In the genomic region with DNA sequence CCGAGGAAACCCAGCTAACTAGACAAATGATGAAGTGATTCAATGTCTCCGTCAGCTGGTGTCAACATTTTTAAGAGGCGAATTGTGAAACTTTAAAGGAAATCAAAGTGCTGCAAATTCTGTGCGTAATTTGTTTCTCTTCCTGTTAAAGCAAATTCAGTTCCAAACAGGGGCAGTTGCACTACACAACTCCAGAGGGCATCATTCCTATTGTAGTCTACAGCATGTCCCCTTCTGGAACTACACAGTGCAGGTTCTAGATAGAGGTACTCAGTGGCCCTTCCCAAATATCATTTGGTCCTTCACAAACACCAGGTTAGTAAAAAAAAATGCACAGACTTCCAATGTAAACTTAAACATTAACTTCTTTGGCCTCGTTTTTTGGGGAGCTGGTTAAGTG, we compare ENCODE assay signal across 1 cellular context.
TF ChIP-seq lines count a peak whose summit lies in the region.

No MANE protein-coding gene starts in this region.

TF ChIP-seq in HepG2, 621 proteins besides CTCF, POLR2A, EP300 and RAD21 (continued from another document):
- TF ChIP-seq ZFP62 (CRISPR knock-in tag; IDR thresholded peaks at IDR 0.05) (no peak), SRSF4 (IDR thresholded peaks at IDR 0.05; ENCODE audit: low read depth, low read length, poor library complexity, severe bottlenecking) (no peak), SPEN (CRISPR knock-in tag; IDR thresholded peaks at IDR 0.05; ENCODE audit: low read depth) (no peak), NPAS2 (CRISPR knock-in tag; IDR thresholded peaks at IDR 0.05; ENCODE audit: borderline replicate concordance) (no peak), ZBTB3 (CRISPR knock-in tag; IDR thresholded peaks at IDR 0.05; ENCODE audit: borderline replicate concordance, low read depth) (no peak)
